8 cellular contexts compared by ENCODE assay signal in the genomic region with DNA sequence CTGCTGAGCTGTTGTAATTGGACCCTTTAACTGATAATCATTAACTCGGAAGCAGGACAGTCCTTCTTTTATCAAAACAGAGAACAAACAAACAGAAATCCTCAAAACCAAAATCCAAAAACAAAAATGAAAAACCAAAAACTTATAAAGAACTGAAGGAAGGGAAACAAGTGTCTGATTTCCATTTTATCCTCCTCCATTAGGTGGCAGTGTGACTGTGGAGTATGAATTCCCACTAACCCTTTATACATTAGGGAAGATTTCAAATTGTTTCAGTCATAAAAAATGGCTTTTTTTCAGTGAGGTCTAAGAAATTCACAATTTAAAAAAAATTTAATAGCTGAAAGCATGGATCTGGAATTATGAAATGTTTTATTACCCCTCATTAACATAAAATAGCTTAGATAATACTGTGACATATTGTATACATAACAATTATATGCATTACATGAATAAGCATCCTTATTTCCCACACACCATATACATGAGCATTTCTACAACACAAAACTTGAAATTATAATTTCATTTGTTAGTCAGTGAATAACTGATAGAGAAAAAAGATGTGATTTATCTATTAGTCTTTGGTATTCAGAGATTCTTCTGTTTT.
DNase-seq lines count a peak whose midpoint lies in the region; ATAC-seq, FAIRE-seq and TF ChIP-seq lines count a peak whose summit lies in the region.

No MANE protein-coding gene starts in this region.

- no peak for TF ChIP-seq POLR2A in HepG2 (IDR thresholded peaks at IDR 0.05; ENCODE audit: insufficient read depth in 1 of 2, low read depth in 2 of 2, low read length in 2 of 2)

- no peaks in the 10 kb centered on the region for H3K36me3 ChIP-seq in HepG2 (replicated peaks in 1 of 2; ENCODE audit: control insufficient read depth in 1 of 2, insufficient read depth in 2 of 2, low read length in 2 of 2)

- in situ Hi-C loops in HepG2 (cut with HindIII; ENCODE audit: extremely low pct_ligation_motif_present, low pct_unique_long_range_greater_than_20kb) = loop anchor here (10.0 kb wide), 1 partner anchor 620 kb away; no protein-coding TSS in a partner anchor

- no peak overlapping the region for H3K27ac Mint-ChIP-seq in activated T-helper 17 cell treated with anti-CD3 and anti-CD28 coated beads, Interleukin-2, amount 50 U/mL, for 72 hours
- H3K27ac Mint-ChIP-seq in immature natural killer cell = no peak overlapping the region

- H3K27me3 Mint-ChIP-seq in activated T-helper 17 cell treated with anti-CD3 and anti-CD28 coated beads, Interleukin-2, amount 50 U/mL, for 72 hours = no peaks in the 10 kb centered on the region
- peaks cover 0 to 2% (median 0%) of the 10 kb centered on the region in 3 donors for H3K27me3 Mint-ChIP-seq in immature natural killer cell (ENCODE audit: low read depth in 3 of 3)

- peaks cover 12% of the 10 kb centered on the region for H3K9me3 Mint-ChIP-seq in activated T-helper 17 cell treated with anti-CD3 and anti-CD28 coated beads, Interleukin-2, amount 50 U/mL, for 72 hours
- H3K9me3 Mint-ChIP-seq in immature natural killer cell = peaks cover 2 to 46% (median 14%) of the 10 kb centered on the region in 6 donors

- no peak overlapping the region for H2AFZ ChIP-seq in HepG2 (ENCODE audit: low read length)

- no peaks in the 10 kb centered on the region for H3K36me3 Mint-ChIP-seq in activated T-helper 17 cell treated with anti-CD3 and anti-CD28 coated beads, Interleukin-2, amount 50 U/mL, for 72 hours (ENCODE audit: low read depth)
- no peaks in the 10 kb centered on the region for H3K36me3 Mint-ChIP-seq in immature natural killer cell

- H3K27ac ChIP-seq in AG04450 (ENCODE audit: low read depth, low read length) (no peak overlapping the region), HepG2 (ENCODE audit: extremely low read length, insufficient read depth, low read length) (no peak overlapping the region)

- H4K20me1 ChIP-seq in HepG2 (ENCODE audit: insufficient read depth, low read length) = no peaks in the 10 kb centered on the region

- TF ChIP-seq CTCF in AG04450 (IDR thresholded peaks at IDR 0.05; ENCODE audit: low read depth, low read length) (peak; percentile 59), HepG2 (CRISPR knock-in tag; IDR thresholded peaks at IDR 0.05) (peak; percentile 69)

- no peak overlapping the region for H3K4me2 ChIP-seq in HepG2 (ENCODE audit: low read depth, low read length)

- POLR2A ChIA-PET in AG04450 (lab: Yijun Ruan, JAX) (no interaction called here), HepG2 (lab: Yijun Ruan, JAX) (no interaction called here)

- intact Hi-C loops in HepG2 (cut with micrococcal nuclease; ENCODE audit: unreplicated experiment) = loop anchor here (1.0 to 10.0 kb wide), 5 partner anchors 180 to 1018 kb away; no protein-coding TSS in a partner anchor

- H3K4me3 ChIP-seq in AG04450 (ENCODE audit: low read depth, low read length) (no peak overlapping the region), HepG2 (replicated peaks in 1 of 3; ENCODE audit: insufficient read depth in 1 of 3, low read depth in 2 of 3, low read length in 3 of 3) (no peak overlapping the region)

- CTCF ChIA-PET in AG04450 (lab: Charles Lee) (interaction anchor here (0.7 kb wide), 1 partner anchor 21 kb away, joined by 6 read pairs; no protein-coding TSS in a partner anchor), HepG2 (lab: Yijun Ruan, JAX; ENCODE audit: low intra/inter-chr PET ratio, low total read pairs) (interaction anchor here (1.4 kb wide), 1 partner anchor 623 kb away, joined by 7 read pairs; no protein-coding TSS in a partner anchor)

- H3K9me3 ChIP-seq in AG04450 (ENCODE audit: control insufficient read depth, insufficient read depth, low read length) (no peaks in the 10 kb centered on the region), HepG2 (ENCODE audit: low read length) (no peaks in the 10 kb centered on the region)

- DNase-seq in AG04450 (ENCODE audit: low read depth, low spot score) (no peak), HuH-7 (ENCODE audit: low spot score) (peak; percentile 15), HepG2 (ENCODE audit: low spot score) (peak; percentile 43), immature natural killer cell (no peak)

- TF ChIP-seq EP300 in HepG2 (IDR thresholded peaks at IDR 0.05; ENCODE audit: low read depth in 2 of 2, low read length in 2 of 2) = no peak
- TF ChIP-seq EP300 in HepG2 (CRISPR knock-in tag; IDR thresholded peaks at IDR 0.05; ENCODE audit: borderline replicate concordance) = no peak

- no TSS peak for BruUV-seq in HepG2 (replicated peaks; lab: Mats Ljungman, UMichigan)

- no peak overlapping the region for H3K9ac ChIP-seq in HepG2 (ENCODE audit: insufficient read depth, low read depth, low read length)

- peak; percentile 80 for ATAC-seq in GM18858 (IDR thresholded peaks at IDR 0.05; ENCODE audit: unreplicated experiment)
- ATAC-seq in HepG2 = peak; percentile 73
- ATAC-seq in GM19023 (IDR thresholded peaks at IDR 0.05; ENCODE audit: unreplicated experiment) = no peak
- ATAC-seq in activated T-helper 17 cell treated with anti-CD3 and anti-CD28 coated beads, Interleukin-2, amount 50 U/mL, for 72 hours (replicated peaks) = no peak

- no peaks in the 10 kb centered on the region for H3K4me1 ChIP-seq in HepG2 (ENCODE audit: insufficient read depth, low read length)

- no peaks in the 10 kb centered on the region for H3K4me1 Mint-ChIP-seq in activated T-helper 17 cell treated with anti-CD3 and anti-CD28 coated beads, Interleukin-2, amount 50 U/mL, for 72 hours
- no peaks in the 10 kb centered on the region for H3K4me1 Mint-ChIP-seq in immature natural killer cell

- no peak for TF ChIP-seq RAD21 in HepG2 (CRISPR knock-in tag; IDR thresholded peaks at IDR 0.05)

- no peak overlapping the region for H3K4me3 Mint-ChIP-seq in activated T-helper 17 cell treated with anti-CD3 and anti-CD28 coated beads, Interleukin-2, amount 50 U/mL, for 72 hours
- no peak overlapping the region for H3K4me3 Mint-ChIP-seq in immature natural killer cell

- H3K27me3 ChIP-seq in AG04450 (ENCODE audit: control insufficient read depth, insufficient read depth, low read length) = no peaks in the 10 kb centered on the region
- no peaks in the 10 kb centered on the region; a peak in 1 of 5 replicates for H3K27me3 ChIP-seq in HepG2 (ENCODE audit: control insufficient read depth in 1 of 2, insufficient read depth in 2 of 2, low read length in 2 of 2)

- FAIRE-seq in TTC549 (lab: Jason Lieb, UNC) (peak; percentile 80), HepG2 (lab: Jason Lieb, UNC) (peak; percentile 73)

- WGBS in HepG2 (ENCODE audit: low lambda C conversion rate) = 0% methylated on average over 1 of the region's 1 CpG

- H3K79me2 ChIP-seq in HepG2 (ENCODE audit: insufficient read depth, low read length) = no peaks in the 10 kb centered on the region

TF ChIP-seq in HepG2, 621 proteins besides CTCF, POLR2A, EP300 and RAD21:
- TF ChIP-seq TBL1XR1 (IDR thresholded peaks at IDR 0.05; ENCODE audit: borderline replicate concordance, low read length, partially characterized antibody) (no peak), ZNF704 (CRISPR knock-in tag; IDR thresholded peaks at IDR 0.05; ENCODE audit: borderline replicate concordance) (no peak), ZNF652 (CRISPR knock-in tag; IDR thresholded peaks at IDR 0.05; ENCODE audit: borderline replicate concordance, low read depth) (0 out of 2 replicates have a peak, but pooled peaks have one; percentile 32), MAFK (conservative IDR thresholded peaks at IDR 0.05 in 1 of 2, IDR thresholded peaks at IDR 0.05 in 1 of 2; ENCODE audit: low read length in 2 of 2) (0 out of 4 replicates have a peak, but pooled peaks of 1 of the 2 experiments have one; percentile 26), ZNF720 (CRISPR knock-in tag; IDR thresholded peaks at IDR 0.05) (no peak), SMC3 (IDR thresholded peaks at IDR 0.05; ENCODE audit: low read length) (peak; percentile 66), STAG1 (CRISPR knock-in tag; IDR thresholded peaks at IDR 0.05) (peak; percentile 85)

Comparison
In these comparisons a context has a peak if more than half of its experiments do, and no peak if none do; other contexts are left out.
1. DNase-seq: peak in HuH-7 (single experiment) and HepG2 (single experiment); none in AG04450 (single experiment) and immature natural killer cell (0 of 3).
2. ATAC-seq: peak in GM18858 (single experiment) and HepG2 (single experiment); none in GM19023 (single experiment) and activated T-helper 17 cell treated with anti-CD3 and anti-CD28 coated beads, Interleukin-2, amount 50 U/mL, for 72 hours (single experiment).